Comparison of ENCODE assay signal across 29 cellular contexts in the genomic region with DNA sequence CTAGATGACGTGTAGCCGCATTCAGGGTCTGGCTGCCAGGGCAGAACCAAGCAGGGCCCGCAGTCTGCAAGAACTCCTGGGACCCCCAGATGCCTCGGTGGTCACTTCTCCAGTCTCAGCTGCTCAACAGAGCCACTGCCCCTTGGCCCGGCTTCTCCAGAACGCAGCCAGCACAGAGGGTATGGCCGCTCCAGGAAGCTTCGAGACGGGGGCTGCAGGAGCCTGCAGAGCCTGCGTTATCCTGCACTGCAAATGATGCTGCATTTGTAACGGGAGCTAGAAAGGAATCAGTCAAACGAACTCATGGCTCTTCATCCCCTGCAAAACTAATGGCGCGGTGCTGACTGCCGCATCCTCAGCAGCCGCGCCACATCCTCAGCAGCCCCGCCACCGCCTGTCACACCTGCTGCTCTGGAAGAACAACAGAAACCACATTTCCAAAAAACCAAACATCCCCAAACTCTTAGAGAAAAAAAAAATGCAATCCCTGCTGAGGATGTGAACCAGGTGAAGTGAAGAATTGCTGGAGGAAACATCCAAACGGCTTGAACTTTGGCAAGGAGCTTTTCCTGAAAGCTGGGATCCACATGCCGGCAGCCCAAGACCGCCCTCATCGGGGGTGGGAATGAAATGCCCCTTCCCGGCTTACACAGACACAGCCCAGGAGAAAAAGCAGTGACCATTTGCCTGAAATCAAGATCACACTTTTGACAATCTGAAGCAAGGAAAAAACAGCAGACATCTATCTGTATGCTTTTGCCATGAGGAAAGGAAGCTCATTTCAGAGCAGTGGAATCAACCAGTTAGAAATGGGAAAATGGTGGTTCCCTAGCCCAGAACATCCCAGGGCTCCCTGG.
DNase-seq lines count a peak whose midpoint lies in the region; ATAC-seq, FAIRE-seq and TF ChIP-seq lines count a peak whose summit lies in the region.
"Had no signal": no experiment of that assay in that cellular context is flagged by ENCODE, and none has a peak within 500 bp of the region (broad histone marks: within the 10 kb centered on the region; RNA-seq: fewer than 3 reads in every experiment).

No MANE protein-coding gene starts in this region.

- no peak for FAIRE-seq in kidney (lab: Jason Lieb, UNC)
- FAIRE-seq: A204.1, G401.6, GM12878, GM19239 had no signal

- ATAC-seq in activated CD4-positive, CD25-positive, alpha-beta regulatory T cell treated with anti-CD3 and anti-CD28 coated beads, Interleukin-2, amount 50 U/mL, for 24 hours: no peak
- ATAC-seq: GM12878 had no signal

- H3K9me3 ChIP-seq in kidney (ENCODE audit: control insufficient read depth in 1 of 2, low read length in 2 of 2): no peaks in the 10 kb centered on the region

- H3K4me1 ChIP-seq in kidney (ENCODE audit: control insufficient read depth in 1 of 2, insufficient read depth in 1 of 2, low read depth in 1 of 2, low read length in 2 of 2): no peaks in the 10 kb centered on the region

- H3K27ac ChIP-seq in kidney (ENCODE audit: low read depth in 2 of 2, low read length in 2 of 2): no peak overlapping the region
- H3K27ac ChIP-seq: GM23248, PC-9 had no signal

- TF ChIP-seq CTCF in kidney (IDR thresholded peaks at IDR 0.05; ENCODE audit: borderline replicate concordance, extremely low read depth, insufficient read depth): no peak

- no peaks in the 10 kb centered on the region for H3K36me3 ChIP-seq in H7 (replicated peaks; ENCODE audit: control insufficient read depth, insufficient read depth, low read length)
- no peaks in the 10 kb centered on the region for H3K36me3 ChIP-seq in kidney (ENCODE audit: control insufficient read depth in 1 of 2, insufficient read depth in 2 of 2, low read length in 2 of 2)

- H3K4me3 ChIP-seq in H7 (ENCODE audit: insufficient read depth, low read depth, low read length) (no peak overlapping the region), kidney (ENCODE audit: low read length in 2 of 2) (no peak overlapping the region)
- H3K4me3 ChIP-seq: GM12878, GM23248, PC-9 had no signal

- H3K27me3 ChIP-seq in H7 (ENCODE audit: control insufficient read depth, insufficient read depth, low read length): no peaks in the 10 kb centered on the region

- H3K9ac ChIP-seq in kidney (ENCODE audit: low read length in 2 of 2): no peak overlapping the region
- H3K9ac ChIP-seq: GM23248 had no signal

- DNase-seq in NCI-H748 (lab: John Stamatoyannopoulos, UW; ENCODE audit: unreplicated experiment) (peak; percentile 22), NCI-H748 treated with DMSO at 0.1 percent for 48 hours (lab: John Stamatoyannopoulos, UW) (no peak), H7 (peak; percentile 59), kidney (peak; percentile 32), posterior vena cava (ENCODE audit: low spot score) (peak; percentile 45), GM19240 (ENCODE audit: insufficient read length, low spot score) (no peak), NCI-H146 treated with DMSO at 0.1 percent for 48 hours (lab: John Stamatoyannopoulos, UW; ENCODE audit: unreplicated experiment) (no peak)
- DNase-seq: C1 segment of cervical spinal cord; CD4-positive, alpha-beta memory T cell; COR-L47; DMS53; GM23248; H9; KBM-7; MV-4-11; NCI-H1105; NCI-H1694 treated with DMSO at 0.1 percent for 48 hours; NCI-H2081; NCI-H2171 treated with DMSO at 0.1 percent for 48 hours; NCI-H446; NCI-H524 treated with DMSO at 0.1 percent for 48 hours; PC-9; SHP77; T-helper 1 cell had no signal

- intact Hi-C loops in kidney (cut with DNase I) (no loop called here), posterior vena cava (cut with DNase I) (no loop called here)

Comparison
In these comparisons a context has a peak if more than half of its experiments do, and no peak if none do; other contexts are left out.
1. DNase-seq: peak in NCI-H748 (single experiment), H7 (single experiment), kidney (single experiment) and posterior vena cava (single experiment); none in NCI-H748 treated with DMSO at 0.1 percent for 48 hours (single experiment), GM19240 (single experiment) and NCI-H146 treated with DMSO at 0.1 percent for 48 hours (single experiment).